18 cellular contexts compared by ENCODE assay signal in the genomic region with DNA sequence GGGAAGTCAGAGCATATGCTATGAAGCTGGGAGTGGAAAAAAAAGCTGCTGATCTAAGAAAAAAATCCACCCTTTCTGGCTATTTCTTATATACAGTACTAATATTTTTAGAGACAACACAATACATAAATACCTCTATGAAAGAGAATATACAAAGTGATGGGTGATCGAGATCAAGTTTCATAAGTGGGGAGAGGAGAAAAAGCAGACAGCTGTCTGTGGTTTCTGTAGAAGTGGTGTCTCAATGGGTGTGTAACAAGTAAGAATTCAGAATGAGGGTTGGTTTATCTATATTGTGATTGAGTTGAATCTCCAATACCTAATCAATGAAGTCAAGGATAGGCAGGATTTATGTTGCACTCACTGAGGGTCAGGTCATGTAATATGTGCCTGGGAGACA.
A peak's percentile ranks its signal among the peaks of the same experiment; 100 is the strongest.
DNase-seq lines count a peak whose midpoint lies in the region; ATAC-seq and TF ChIP-seq lines count a peak whose summit lies in the region.
"Had no signal": no experiment of that assay in that cellular context is flagged by ENCODE, and none has a peak within 500 bp of the region (broad histone marks: within the 10 kb centered on the region; RNA-seq: fewer than 3 reads in every experiment).

No MANE protein-coding gene starts in this region.

- no peaks in the 10 kb centered on the region for H3K79me2 ChIP-seq in SK-N-SH (ENCODE audit: insufficient read depth)
- H3K79me2 ChIP-seq in MM.1S (ENCODE audit: low read length) = no peaks in the 10 kb centered on the region
- H3K79me2 ChIP-seq in smooth muscle cell (ENCODE audit: low read depth) = no peaks in the 10 kb centered on the region
- no peaks in the 10 kb centered on the region for H3K79me2 ChIP-seq in PC-9 (ENCODE audit: low read depth)

- H3K9me3 Mint-ChIP-seq in activated CD8-positive, alpha-beta memory T cell treated with anti-CD3 and anti-CD28 coated beads, Interleukin-2, amount 10 ng/mL, durations not matched to agents 7 days and 5 days (ENCODE audit: low read depth) = no peaks in the 10 kb centered on the region
- H3K9me3 Mint-ChIP-seq: T-helper 2 cell treated with Interferon-gamma antibody and Interleukin-4, amounts not matched to agents 5 μg/mL and 100 μg/mL, for 36 hours had no signal

- H3F3A ChIP-seq in SK-N-SH (replicated peaks; ENCODE audit: insufficient read depth) (no peaks in the 10 kb centered on the region), MM.1S (ENCODE audit: insufficient read depth, low read length) (no peaks in the 10 kb centered on the region), smooth muscle cell (ENCODE audit: low read depth) (no peaks in the 10 kb centered on the region), PC-9 (ENCODE audit: insufficient read depth, low read depth) (no peaks in the 10 kb centered on the region)

- H3K36me3 Mint-ChIP-seq in activated CD8-positive, alpha-beta memory T cell treated with anti-CD3 and anti-CD28 coated beads, Interleukin-2, amount 10 ng/mL, durations not matched to agents 7 days and 5 days = no peaks in the 10 kb centered on the region
- H3K36me3 Mint-ChIP-seq: T-cell had no signal

- no peaks in the 10 kb centered on the region for H3K27me3 Mint-ChIP-seq in activated CD8-positive, alpha-beta memory T cell treated with anti-CD3 and anti-CD28 coated beads, Interleukin-2, amount 10 ng/mL, durations not matched to agents 7 days and 5 days
- H3K27me3 Mint-ChIP-seq: T-cell had no signal

- intact Hi-C loops in PC-9 (cut with micrococcal nuclease; ENCODE audit: unreplicated experiment) = no loop called here

- H2AFZ ChIP-seq in SK-N-SH (ENCODE audit: low read depth) = no peak overlapping the region
- H2AFZ ChIP-seq in MM.1S (ENCODE audit: low read length) = no peak overlapping the region
- H2AFZ ChIP-seq in smooth muscle cell (ENCODE audit: low read depth) = no peak overlapping the region
- H2AFZ ChIP-seq in PC-9 = no peak overlapping the region

- H3K9me3 ChIP-seq in SK-N-SH = no peaks in the 10 kb centered on the region
- H3K9me3 ChIP-seq in MM.1S (replicated peaks; ENCODE audit: insufficient read depth, low read length) = no peaks in the 10 kb centered on the region
- no peaks in the 10 kb centered on the region for H3K9me3 ChIP-seq in smooth muscle cell (replicated peaks; ENCODE audit: low read depth)
- no peaks in the 10 kb centered on the region; the same call in 1 of the 2 replicates for H3K9me3 ChIP-seq in PC-9 (ENCODE audit: insufficient read depth, low read depth)

- TF ChIP-seq CTCF in SK-N-SH (IDR thresholded peaks at IDR 0.05) = no peak
- no peak for TF ChIP-seq CTCF in MM.1S (IDR thresholded peaks at IDR 0.05; ENCODE audit: low read length)
- no peak for TF ChIP-seq CTCF in smooth muscle cell (IDR thresholded peaks at IDR 0.05; ENCODE audit: borderline replicate concordance, insufficient read depth, poor library complexity, severe bottlenecking)
- TF ChIP-seq CTCF in PC-9 (conservative IDR thresholded peaks at IDR 0.05) = no peak

- no peak overlapping the region for H3K4me3 Mint-ChIP-seq in activated CD8-positive, alpha-beta memory T cell treated with anti-CD3 and anti-CD28 coated beads, Interleukin-2, amount 10 ng/mL, durations not matched to agents 7 days and 5 days
- H3K4me3 Mint-ChIP-seq: T-cell; T-helper 2 cell treated with Interferon-gamma antibody and Interleukin-4, amounts not matched to agents 5 μg/mL and 100 μg/mL, for 36 hours had no signal

- no peaks in the 10 kb centered on the region for H3K36me3 ChIP-seq in SK-N-SH (replicated peaks in 1 of 2; ENCODE audit: control insufficient read depth in 1 of 2, insufficient read depth in 2 of 2, low read length in 1 of 2)
- no peaks in the 10 kb centered on the region for H3K36me3 ChIP-seq in MM.1S (replicated peaks; ENCODE audit: insufficient read depth, low read length)
- H3K36me3 ChIP-seq in smooth muscle cell (ENCODE audit: low read depth) = no peaks in the 10 kb centered on the region
- H3K36me3 ChIP-seq in PC-9 (ENCODE audit: low read depth) = no peaks in the 10 kb centered on the region

- 77% methylated on average over 1 of the region's 1 CpG for WGBS in SK-N-SH (ENCODE audit: low lambda C conversion rate)
- 91% methylated on average over 1 of the region's 1 CpG for WGBS in smooth muscle cell (ENCODE audit: low lambda C conversion rate)

- H3K9ac ChIP-seq in SK-N-SH (no peak overlapping the region), MM.1S (ENCODE audit: low read length) (no peak overlapping the region), smooth muscle cell (ENCODE audit: low read depth) (no peak overlapping the region)

- H3K27ac ChIP-seq in SK-N-SH (ENCODE audit: low read depth in 2 of 2, low read length in 1 of 2) = no peak overlapping the region
- no peak overlapping the region for H3K27ac ChIP-seq in MM.1S (ENCODE audit: low read length)
- no peak overlapping the region for H3K27ac ChIP-seq in smooth muscle cell (ENCODE audit: low read depth)
- no peak overlapping the region for H3K27ac ChIP-seq in PC-9
- H3K27ac ChIP-seq: C4-2B had no signal

- H3K27me3 ChIP-seq in SK-N-SH (ENCODE audit: insufficient read depth) (no peaks in the 10 kb centered on the region), MM.1S (replicated peaks; ENCODE audit: insufficient read depth, low read length) (no peaks in the 10 kb centered on the region), smooth muscle cell (ENCODE audit: low read depth) (no peaks in the 10 kb centered on the region), PC-9 (ENCODE audit: insufficient read depth, low read depth) (no peaks in the 10 kb centered on the region)

- TF ChIP-seq EP300 in SK-N-SH (IDR thresholded peaks at IDR 0.05; ENCODE audit: borderline replicate concordance in 1 of 2, low read depth in 1 of 2, low read length in 1 of 2) = no peak

- DNase-seq in SK-N-SH (no peak), MM.1S (peak; percentile 40), smooth muscle cell (lab: John Stamatoyannopoulos, UW; ENCODE audit: unreplicated experiment) (no peak), PC-9 (no peak)
- DNase-seq in activated CD8-positive, alpha-beta memory T cell treated with anti-CD3 and anti-CD28 coated beads, Interleukin-2, amount 10 ng/mL, durations not matched to agents 7 days and 5 days = no peak
- DNase-seq: KBM-7, NCI-H1092 treated with DMSO at 0.1 percent for 48 hours, NCI-H1436 treated with DMSO at 0.1 percent for 48 hours, NCI-H2029, NCI-H510A, SIG-M5, T-cell had no signal

- H3K4me2 ChIP-seq in SK-N-SH (no peak overlapping the region), MM.1S (ENCODE audit: low read depth, low read length) (no peak overlapping the region), smooth muscle cell (no peak overlapping the region), PC-9 (no peak overlapping the region)

- H3K4me1 ChIP-seq in SK-N-SH (ENCODE audit: control insufficient read depth in 1 of 2, insufficient read depth in 2 of 2, low read depth in 1 of 2, low read length in 1 of 2) = no peaks in the 10 kb centered on the region; a peak in 1 of 4 replicates
- H3K4me1 ChIP-seq in MM.1S (ENCODE audit: low read length) = peaks cover 9% of the 10 kb centered on the region; the same call in 1 of the 2 replicates
- no peaks in the 10 kb centered on the region for H3K4me1 ChIP-seq in smooth muscle cell (ENCODE audit: low read depth)
- H3K4me1 ChIP-seq in PC-9 (replicated peaks; ENCODE audit: insufficient read depth) = no peaks in the 10 kb centered on the region

- H3K9me2 ChIP-seq in SK-N-SH (no peaks in the 10 kb centered on the region), MM.1S (replicated peaks; ENCODE audit: insufficient read depth, low read length) (no peaks in the 10 kb centered on the region), PC-9 (ENCODE audit: insufficient read depth) (no peaks in the 10 kb centered on the region)

- ATAC-seq in SK-N-SH treated with all-trans-retinoic acid at 6 μM for 48 hours = peak; percentile 26; the same call in 1 of the 3 replicates
- ATAC-seq in HG02763 (IDR thresholded peaks at IDR 0.05; ENCODE audit: unreplicated experiment) = peak; percentile 52
- ATAC-seq in activated CD8-positive, alpha-beta memory T cell treated with anti-CD3 and anti-CD28 coated beads, Interleukin-2, amount 10 ng/mL, durations not matched to agents 7 days and 5 days = no peak
- ATAC-seq: HCT116, Panc1, T-cell had no signal

- no peaks in the 10 kb centered on the region for H3K4me1 Mint-ChIP-seq in activated CD8-positive, alpha-beta memory T cell treated with anti-CD3 and anti-CD28 coated beads, Interleukin-2, amount 10 ng/mL, durations not matched to agents 7 days and 5 days
- H3K4me1 Mint-ChIP-seq: T-cell had no signal

- POLR2A ChIA-PET in SK-N-SH (lab: Yijun Ruan, JAX) = no interaction called here
- POLR2A ChIA-PET in PC-9 (lab: Charles Lee; ENCODE audit: unreplicated experiment) = no interaction called here

- H4K20me1 ChIP-seq in SK-N-SH (ENCODE audit: insufficient read depth) (no peaks in the 10 kb centered on the region), MM.1S (ENCODE audit: insufficient read depth, low read length) (no peaks in the 10 kb centered on the region), smooth muscle cell (ENCODE audit: low read depth) (no peaks in the 10 kb centered on the region), PC-9 (ENCODE audit: insufficient read depth) (no peaks in the 10 kb centered on the region; the same call in 1 of the 2 replicates)

- no TSS peak for BruUV-seq in PC-9 (replicated peaks; lab: Mats Ljungman, UMichigan)

- no peak overlapping the region for H3K27ac Mint-ChIP-seq in activated CD8-positive, alpha-beta memory T cell treated with anti-CD3 and anti-CD28 coated beads, Interleukin-2, amount 10 ng/mL, durations not matched to agents 7 days and 5 days
- H3K27ac Mint-ChIP-seq: T-cell; T-helper 2 cell treated with Interferon-gamma antibody and Interleukin-4, amounts not matched to agents 5 μg/mL and 100 μg/mL, for 36 hours had no signal

- no peak overlapping the region for H3K4me3 ChIP-seq in SK-N-SH (ENCODE audit: low read depth in 2 of 2, low read length in 1 of 2)
- no peak overlapping the region for H3K4me3 ChIP-seq in MM.1S (ENCODE audit: low read length)
- H3K4me3 ChIP-seq in smooth muscle cell = no peak overlapping the region
- H3K4me3 ChIP-seq in PC-9 = no peak overlapping the region

- TF ChIP-seq RAD21 in SK-N-SH (IDR thresholded peaks at IDR 0.05; ENCODE audit: low read length) = no peak

- CTCF ChIA-PET in SK-N-SH (lab: Yijun Ruan, JAX) (interaction anchor here (0.7 kb wide), 1 partner anchor 11 kb away, joined by 3 read pairs; no protein-coding TSS in a partner anchor), PC-9 (lab: Charles Lee) (no interaction called here)
- CTCF ChIA-PET in activated CD8-positive, alpha-beta memory T cell treated with anti-CD3 and anti-CD28 coated beads, Interleukin-2, amount 10 ng/mL, durations not matched to agents 7 days and 5 days (lab: Charles Lee) = no interaction called here

TF ChIP-seq in SK-N-SH treated with all-trans-retinoic acid at 6 μM for 48 hours, 23 proteins besides CTCF, POLR2A, EP300 and RAD21 (continues in another document):
- TF ChIP-seq PPARA (CRISPR knock-in tag; IDR thresholded peaks at IDR 0.05; ENCODE audit: borderline replicate concordance) (no peak), GLIS3 (CRISPR knock-in tag; IDR thresholded peaks at IDR 0.05) (no peak), OSR1 (CRISPR knock-in tag; IDR thresholded peaks at IDR 0.05) (no peak), ISL1 (CRISPR knock-in tag; IDR thresholded peaks at IDR 0.05) (no peak)

TF ChIP-seq in SK-N-SH, 30 proteins besides CTCF, POLR2A, EP300 and RAD21 (continues in another document):
- TF ChIP-seq EZH2phosphoT487 (IDR thresholded peaks at IDR 0.05; ENCODE audit: borderline replicate concordance, low read depth) (no peak), RCOR1 (IDR thresholded peaks at IDR 0.05; ENCODE audit: low read length) (no peak), TAF1 (IDR thresholded peaks at IDR 0.05; ENCODE audit: borderline replicate concordance, low read depth, low read length) (no peak)
